In genomic region chr2:230327418-230328154, GRCh38 we compare ENCODE assay signal across 8 cellular contexts. TPM values are rescaled to one million over a fixed set of nuclear protein-coding genes. Genes with fewer than 3 reads are reported as not detected.
DNase-seq lines count a peak whose midpoint lies in the region; ATAC-seq and TF ChIP-seq lines count a peak whose summit lies in the region.

No MANE protein-coding gene starts in this region.

- H3K9me3 ChIP-seq in lung (ENCODE audit: control insufficient read depth in 2 of 2, insufficient read depth in 1 of 2, low read length in 1 of 2) (peaks cover 0 to 10% of the 10 kb centered on the region in 2 donors), aorta (ENCODE audit: control insufficient read depth, low read length) (peaks cover 8% of the 10 kb centered on the region)

- peaks cover 6% of the 10 kb centered on the region in 2 donors for H3K4me1 ChIP-seq in lung (ENCODE audit: control insufficient read depth in 2 of 2, insufficient read depth in 2 of 2, low read length in 2 of 2)
- H3K4me1 ChIP-seq in aorta (ENCODE audit: control insufficient read depth in 1 of 2, insufficient read depth in 2 of 2, low read length in 2 of 2) = no peaks in the 10 kb centered on the region

- peak overlapping the region; percentile 69 for H3K4me3 ChIP-seq in GM06990 (replicated peaks; ENCODE audit: low read depth, low read length)
- peak overlapping the region; percentile 58 for H3K4me3 ChIP-seq in lung
- H3K4me3 ChIP-seq in aorta (ENCODE audit: low read length in 2 of 2) = peak overlapping the region; percentile 49 to 55

- no peak for DNase-seq in GM06990 (ENCODE audit: extremely low read depth, insufficient read length)
- DNase-seq in LHCN-M2 (ENCODE audit: low read depth) = peak; percentile 5
- peak; percentile 21 for DNase-seq in amniotic epithelial cell (ENCODE audit: low read depth)
- no peak for DNase-seq in lung (ENCODE audit: low spot score)
- no peak for DNase-seq in aorta
- DNase-seq in HuH-7 (ENCODE audit: low spot score) = no peak
- no peak for DNase-seq in GM19240 (ENCODE audit: insufficient read length, low spot score)

- ATAC-seq in GM21528 (IDR thresholded peaks at IDR 0.05; ENCODE audit: low FRiP score, unreplicated experiment) (peak; percentile 72), lung (ENCODE audit: insufficient read depth, low FRiP score) (peak; percentile 16), aorta (ENCODE audit: low FRiP score) (no peak)

- WGBS in lung, 2 donors = 43 to 60% methylated on average over 5 of the region's 5 CpGs
- WGBS in aorta, 2 donors = 78% methylated on average over 5 of the region's 5 CpGs

- H3K36me3 ChIP-seq in GM06990 (ENCODE audit: control insufficient read depth, insufficient read depth, low read length) (no peaks in the 10 kb centered on the region), lung (ENCODE audit: control insufficient read depth in 2 of 2, insufficient read depth in 2 of 2, low read length in 2 of 2) (no peaks in the 10 kb centered on the region), aorta (ENCODE audit: control insufficient read depth in 1 of 2, insufficient read depth in 2 of 2, low read length in 1 of 2) (no peaks in the 10 kb centered on the region)

- TF ChIP-seq CTCF in GM06990 (IDR thresholded peaks at IDR 0.05; ENCODE audit: insufficient read depth, low read length, poor library complexity, severe bottlenecking) (no peak), lung (IDR thresholded peaks at IDR 0.05; ENCODE audit: control extremely low read depth, extremely low read depth) (no peak)

- H3K27ac ChIP-seq in lung (ENCODE audit: low read depth in 1 of 2, low read length in 1 of 2) (peak overlapping the region; percentile 90 to 94), aorta (ENCODE audit: low read depth in 1 of 2, low read length in 2 of 2) (no peak overlapping the region)

- intact Hi-C loops in aorta (cut with DNase I) = no loop called here

- no peaks in the 10 kb centered on the region for H3K27me3 ChIP-seq in GM06990 (replicated peaks; ENCODE audit: control insufficient read depth, insufficient read depth, low read length)
- no peaks in the 10 kb centered on the region for H3K27me3 ChIP-seq in lung (ENCODE audit: control insufficient read depth, insufficient read depth)
- H3K27me3 ChIP-seq in aorta (ENCODE audit: control insufficient read depth in 1 of 2, insufficient read depth in 2 of 2, low read length in 1 of 2) = no peaks in the 10 kb centered on the region

RNA-seq across cellular contexts. Expression of gene SP140L, which starts 0.6 kb away (rescaled TPM):
- total RNA-seq in LHCN-M2 (2014; rRNA removed) (10.8 and 25.4 TPM in 2 replicates), lung (10 to 100 TPM; 19.0 to 30.3 TPM), aorta (10 to 100 TPM; 13.9 to 21.8 TPM)
- 14.2 TPM for polyA plus RNA-seq in LHCN-M2 (2012)
- polyA plus RNA-seq in lung (10 to 100 TPM; 15.2 to 15.8 TPM), aorta (10 to 100 TPM in 1 of 2 donors, 1 to 10 TPM in 1; 6.0 to 12.8 TPM)

Comparison
In these comparisons a context has a peak if more than half of its experiments do, and no peak if none do; other contexts are left out.
1. DNase-seq: peak in LHCN-M2 (single experiment) and amniotic epithelial cell (single experiment); none in GM06990 (single experiment), lung (single experiment), aorta (0 of 2), HuH-7 (single experiment) and GM19240 (single experiment).
2. H3K27ac ChIP-seq: peak in lung (2 of 2); none in aorta (0 of 2).
3. Peak in every context shown above with its lines, with median percentiles within 50 percentile points of each other: H3K4me3 ChIP-seq.